In the genomic region with DNA sequence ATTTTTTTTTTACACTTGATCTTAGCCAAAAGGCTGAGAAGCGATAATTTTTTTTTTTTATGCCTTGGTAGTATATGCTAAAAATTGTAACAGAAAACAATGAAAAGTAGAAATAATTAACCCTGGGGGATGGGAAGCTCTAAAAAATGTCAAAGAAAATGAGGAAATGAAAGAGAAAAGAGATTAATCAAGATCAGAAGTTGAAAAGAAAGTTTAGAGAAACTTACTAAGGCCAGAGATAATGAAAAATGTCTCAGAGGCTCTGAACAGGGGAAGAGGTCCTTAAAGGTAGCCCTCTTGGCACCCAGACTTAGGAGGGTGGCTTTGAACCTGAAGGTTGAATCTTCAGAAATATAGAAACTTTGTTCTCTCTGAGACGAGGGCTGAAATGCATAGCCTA, we compare ENCODE assay signal across 22 cellular contexts. TPM values are rescaled to one million over a fixed set of nuclear protein-coding genes. Genes with fewer than 3 reads are reported as not detected.
"Had no signal": no experiment of that assay in that cellular context is flagged by ENCODE, and none has a peak within 500 bp of the region (broad histone marks: within the 10 kb centered on the region; RNA-seq: fewer than 3 reads in every experiment).

No MANE protein-coding gene starts in this region.

- H3K9me3 Mint-ChIP-seq: activated naive CD4-positive, alpha-beta T cell treated with anti-CD3 and anti-CD28 coated beads, Interleukin-2, amount 50 U/mL, for 24 hours; immature natural killer cell; natural killer cell had no signal

- H3K4me3 ChIP-seq: gastroesophageal sphincter, ovary, psoas muscle, tibial artery had no signal

- H3K27me3 Mint-ChIP-seq: activated naive CD4-positive, alpha-beta T cell treated with anti-CD3 and anti-CD28 coated beads, Interleukin-2, amount 50 U/mL, for 24 hours had no signal

- FAIRE-seq: urothelium cell line had no signal

- H3K4me3 Mint-ChIP-seq: activated naive CD4-positive, alpha-beta T cell treated with anti-CD3 and anti-CD28 coated beads, Interleukin-2, amount 50 U/mL, for 24 hours; immature natural killer cell; natural killer cell; T-helper 1 cell treated with Interleukin-12 subunit alpha and Interleukin-12 subunit beta and Interleukin-4 antibody, amounts not matched to agents 30 μg/mL and 1 μg/mL, for 36 hours had no signal

- H3K4me1 Mint-ChIP-seq: immature natural killer cell had no signal

- H3K27ac ChIP-seq: gastroesophageal sphincter, ovary, psoas muscle, tibial artery had no signal

- H3K27ac Mint-ChIP-seq: natural killer cell; T-helper 1 cell treated with Interleukin-12 subunit alpha and Interleukin-12 subunit beta and Interleukin-4 antibody, amounts not matched to agents 30 μg/mL and 1 μg/mL, for 36 hours had no signal

- H3K36me3 ChIP-seq: gastroesophageal sphincter, ovary, tibial artery had no signal

- H3K9me3 ChIP-seq: gastroesophageal sphincter, ovary, psoas muscle, tibial artery had no signal

- H3K27me3 ChIP-seq: ovary had no signal

- DNase-seq: activated effector memory CD4-positive, alpha-beta T cell treated with anti-CD3 and anti-CD28 coated beads, Interleukin-2, amount 50 U/mL, for 16 hours; amniotic stem cell; effector CD4-positive, alpha-beta T cell; immature natural killer cell; natural killer cell; ovary; psoas muscle; right cardiac atrium; stimulated activated CD4-positive, alpha-beta T cell treated with anti-CD3 and anti-CD28 coated beads, Interleukin-2, amount 100 ng/mL, for 24 hours; stimulated activated naive CD4-positive, alpha-beta T cell treated with Interleukin-2 at 50 U/mL for 16 hours; tibial artery had no signal

- H3K4me1 ChIP-seq: gastroesophageal sphincter, psoas muscle, tibial artery had no signal

- ATAC-seq: activated CD4-positive, CD25-positive, alpha-beta regulatory T cell treated with anti-CD3 and anti-CD28 coated beads, Interleukin-2, amount 50 U/mL, for 24 hours; esophagus mucosa; gastroesophageal sphincter; natural killer cell; psoas muscle; right cardiac atrium had no signal

RNA-seq across cellular contexts. Expression of a gene that starts 58.6 kb away (rescaled TPM):
- total RNA-seq: cerebellum, liver, mesenteric fat pad, psoas muscle, right cardiac atrium, skeletal muscle tissue, subcutaneous adipose tissue had no signal
- polyA plus RNA-seq: liver, psoas muscle, right cardiac atrium had no signal
